ENCODE assay signal across 6 cellular contexts in the genomic region with DNA sequence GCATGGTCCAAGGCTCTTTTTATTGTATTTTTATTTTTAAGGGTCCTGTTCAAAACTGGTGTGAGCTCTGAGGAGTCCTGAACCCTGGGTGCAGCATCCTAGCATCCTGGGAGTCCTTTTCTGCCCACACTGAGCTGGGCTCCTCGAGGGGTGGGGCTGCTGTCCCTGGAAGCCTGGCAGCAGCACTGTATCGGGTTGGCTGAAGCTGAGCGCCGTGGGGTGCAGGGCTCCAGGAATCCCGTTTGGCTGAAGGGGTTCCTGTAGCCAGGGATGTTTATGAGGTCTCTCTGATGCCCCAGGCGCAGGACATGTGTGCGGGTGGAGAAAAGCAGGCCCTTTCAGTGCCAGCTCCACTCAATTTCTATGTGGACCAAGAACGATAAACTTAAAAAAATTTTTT.
"Had no signal": no experiment of that assay in that cellular context is flagged by ENCODE, and none has a peak within 500 bp of the region (broad histone marks: within the 10 kb centered on the region; RNA-seq: fewer than 3 reads in every experiment).

No MANE protein-coding gene starts in this region.

- H3K4me1 Mint-ChIP-seq: GM23338, H9 had no signal

- H3K27ac Mint-ChIP-seq: GM23338, H9 had no signal

- ATAC-seq: K562 had no signal

- H3K4me3 ChIP-seq: GM23338, K562 had no signal

- H3K4me3 Mint-ChIP-seq: GM23338, H9 had no signal

- DNase-seq: H9, HCEC 1CT, IMR-90, KG1 had no signal
